ENCODE assay signal across 8 cellular contexts in genomic region chr5:141703133-141703561, GRCh38. TPM values are rescaled to one million over a fixed set of nuclear protein-coding genes. Genes with fewer than 3 reads are reported as not detected.
DNase-seq lines count a peak whose midpoint lies in the region; ATAC-seq and TF ChIP-seq lines count a peak whose summit lies in the region.

No MANE protein-coding gene starts in this region.

- H3K4me2 ChIP-seq in GM23248 (ENCODE audit: unreplicated experiment) = peak overlapping the region; percentile 99

- peaks cover 44% of the 10 kb centered on the region for H3K27me3 Mint-ChIP-seq in progenitor cell of endocrine pancreas

- CTCF ChIA-PET in Panc1 (lab: Charles Lee) = interaction anchor here (0.5 to 3.1 kb wide), 4 partner anchors 139 to 353 kb away, joined by 3 to 19 read pairs (median 6); partner anchors contain the start of gene PCDH1

- H3K4me1 ChIP-seq in GM23248 (ENCODE audit: insufficient read depth) (0 out of 2 replicates have a peak, but pooled peaks cover 4% of the 10 kb centered on the region), Panc1 (ENCODE audit: control insufficient read depth, insufficient read depth, low read length) (peaks cover 5% of the 10 kb centered on the region; the same call in 1 of the 2 replicates), esophagus muscularis mucosa (peaks cover 21 to 22% (median 22%) of the 10 kb centered on the region in 4 donors)

- H3K9me3 Mint-ChIP-seq in progenitor cell of endocrine pancreas (ENCODE audit: low read depth) = no peaks in the 10 kb centered on the region

- in situ Hi-C loops in GM23248 (cut with MboI) (no loop called here), Panc1 (cut with HindIII; ENCODE audit: low pct_unique_long_range_greater_than_20kb, low sequenced_read_pairs) (no loop called here)

- no peak for TF ChIP-seq POLR2A in esophagus muscularis mucosa (IDR thresholded peaks at IDR 0.05; ENCODE audit: low read depth)

- BruUV-seq in Panc1 (replicated peaks; lab: Mats Ljungman, UMichigan) = no TSS peak

- H3K36me3 ChIP-seq in GM23248 (ENCODE audit: low read depth) = no peaks in the 10 kb centered on the region
- no peaks in the 10 kb centered on the region for H3K36me3 ChIP-seq in Panc1 (ENCODE audit: control insufficient read depth, insufficient read depth, low read length)
- H3K36me3 ChIP-seq in esophagus muscularis mucosa = no peaks in the 10 kb centered on the region

- H3K4me3 ChIP-seq in GM23248 (peak overlapping the region; percentile 73), Panc1 (ENCODE audit: low read depth in 2 of 2, low read length in 2 of 2) (peak overlapping the region; percentile 33 to 63; a peak in 3 of 4 replicates), esophagus muscularis mucosa (peak overlapping the region; percentile 56 to 67 (median 58))

- no peak overlapping the region for H3K27ac Mint-ChIP-seq in progenitor cell of endocrine pancreas

- no peaks in the 10 kb centered on the region for H3K36me3 Mint-ChIP-seq in progenitor cell of endocrine pancreas (ENCODE audit: insufficient read depth)

- H3K9me3 ChIP-seq in GM23248 (ENCODE audit: low read depth) (no peaks in the 10 kb centered on the region), Panc1 (ENCODE audit: control insufficient read depth, insufficient read depth, low read depth, low read length) (no peaks in the 10 kb centered on the region), esophagus muscularis mucosa (no peaks in the 10 kb centered on the region)

- WGBS in GM23248 (ENCODE audit: low coverage in 1 of 2, low lambda C conversion rate in 2 of 2, missing lambda C conversion rate in 2 of 2), 2 experiments = 5 to 8% methylated on average over 15 to 16 of the region's 16 CpGs
- 10% methylated on average over 16 of the region's 16 CpGs for WGBS in esophagus muscularis mucosa

- no peaks in the 10 kb centered on the region for H3K9me2 ChIP-seq in GM23248 (ENCODE audit: insufficient read depth)

- H4K20me1 ChIP-seq in GM23248 (ENCODE audit: insufficient read depth) = no peaks in the 10 kb centered on the region

- no peak for ATAC-seq in Panc1
- no peak for ATAC-seq in omental fat pad (ENCODE audit: low FRiP score)

- TF ChIP-seq CTCF in Panc1 (IDR thresholded peaks at IDR 0.05) (no peak), esophagus muscularis mucosa (IDR thresholded peaks at IDR 0.05) (no peak), progenitor cell of endocrine pancreas (IDR thresholded peaks at IDR 0.05; ENCODE audit: unreplicated experiment) (no peak), omental fat pad (IDR thresholded peaks at IDR 0.05) (no peak)

- H3K27me3 ChIP-seq in GM23248 (replicated peaks; ENCODE audit: insufficient read depth) (peaks cover 75% of the 10 kb centered on the region), Panc1 (ENCODE audit: control insufficient read depth, insufficient read depth, low read length) (peaks cover 18% of the 10 kb centered on the region), esophagus muscularis mucosa (peaks cover 0 to 77% (median 41%) of the 10 kb centered on the region in 4 donors)

- no peaks in the 10 kb centered on the region for H3K79me2 ChIP-seq in GM23248 (ENCODE audit: insufficient read depth)

- no peak overlapping the region for H3K27ac ChIP-seq in GM23248
- H3K27ac ChIP-seq in Panc1 (ENCODE audit: low read length) = no peak overlapping the region
- no peak overlapping the region for H3K27ac ChIP-seq in esophagus muscularis mucosa (replicated peaks in 1 of 4)

- intact Hi-C loops in Panc1 (cut with micrococcal nuclease; ENCODE audit: unreplicated experiment) (loop anchor here (2.0 kb wide), 2 partner anchors 112 to 176 kb away; partner anchors contain the start of gene PCDH1), esophagus muscularis mucosa (cut with DNase I) (loop anchor here (10.0 kb wide), 1 partner anchor 112 kb away; no protein-coding TSS in a partner anchor)

- no peaks in the 10 kb centered on the region for H3F3A ChIP-seq in GM23248 (ENCODE audit: insufficient read depth)

- peak overlapping the region; percentile 65 for H3K4me3 Mint-ChIP-seq in progenitor cell of endocrine pancreas (ENCODE audit: low read depth)

- DNase-seq in GM23248 (peak; percentile 21), Panc1 (ENCODE audit: low read depth, low spot score) (no peak), esophagus muscularis mucosa (ENCODE audit: extremely low spot score) (no peak), progenitor cell of endocrine pancreas (ENCODE audit: low spot score, unreplicated experiment) (no peak), NCI-H2081 (lab: John Stamatoyannopoulos, UW) (no peak), germinal center (ENCODE audit: low spot score) (no peak), DMS153 treated with DMSO at 0.1 percent for 48 hours (lab: John Stamatoyannopoulos, UW; ENCODE audit: unreplicated experiment) (no peak), omental fat pad (ENCODE audit: low spot score) (no peak)

- POLR2A ChIA-PET in Panc1 (lab: Charles Lee) = interaction anchor here (0.6 to 0.7 kb wide), 2 partner anchors 101 to 175 kb away, joined by 3 read pairs; partner anchors contain the start of gene PCDH1

- no peak overlapping the region for H3K9ac ChIP-seq in GM23248

- no peak for TF ChIP-seq EP300 in esophagus muscularis mucosa (IDR thresholded peaks at IDR 0.05)

- H2AFZ ChIP-seq in GM23248 = no peak overlapping the region

- peaks cover 6% of the 10 kb centered on the region for H3K4me1 Mint-ChIP-seq in progenitor cell of endocrine pancreas (ENCODE audit: low read depth)

RNA-seq across cellular contexts. Expression of gene ARAP3, which starts 21.1 kb away (rescaled TPM):
- 2.2 and 3.9 TPM in 2 replicates for total RNA-seq in GM23248 (2014; rRNA removed; shearing (Covaris generic))
- 2.2 TPM in 2 replicates for polyA plus RNA-seq in GM23248 (2016; fragmentation: Nextera tagmentation; extraction: Ambion mirVana)
- total RNA-seq in Panc1 (2021; ENCODE audit: unreplicated experiment) = 2.5 TPM
- polyA plus RNA-seq in Panc1 (2012; ENCODE audit: insufficient read length) = 3.3 TPM
- 1 to 10 TPM; 4.1 to 9.2 (median 7.6) TPM for total RNA-seq in esophagus muscularis mucosa
- total RNA-seq in progenitor cell of endocrine pancreas = 6.2 and 6.4 TPM in 2 replicates
- 10 to 100 TPM in 1 of 4 donors, 1 to 10 TPM in 3; 2.6 to 36.1 (median 9.1) TPM for total RNA-seq in omental fat pad

RNA-seq across cellular contexts. Expression of gene FCHSD1, which starts 51.9 kb away (rescaled TPM):
- total RNA-seq in GM23248 (2014; rRNA removed; shearing (Covaris generic)) = 24.4 and 32.0 TPM in 2 replicates
- 21.8 and 23.8 TPM in 2 replicates for polyA plus RNA-seq in GM23248 (2016; fragmentation: Nextera tagmentation; extraction: Ambion mirVana)
- total RNA-seq in Panc1 (2021; ENCODE audit: unreplicated experiment) (32.8 TPM), esophagus muscularis mucosa (10 to 100 TPM; 10.4 to 21.8 (median 12.9) TPM), progenitor cell of endocrine pancreas (27.7 and 30.7 TPM in 2 replicates), omental fat pad (10 to 100 TPM; 11.2 to 19.7 (median 15.5) TPM)
- polyA plus RNA-seq in Panc1 (2012; ENCODE audit: insufficient read length) = 30.6 TPM
